ENCODE assay signal across 1 cellular context in genomic region chr15:64515196-64515595, GRCh38.
TF ChIP-seq lines count a peak whose summit lies in the region.

No MANE protein-coding gene starts in this region.

TF ChIP-seq in WTC11, 78 proteins besides CTCF, POLR2A, EP300 and RAD21:
- TF ChIP-seq SMAD4 (CRISPR knock-in tag; IDR thresholded peaks at IDR 0.05): no peak
